ENCODE assay signal across 18 cellular contexts in the genomic region with DNA sequence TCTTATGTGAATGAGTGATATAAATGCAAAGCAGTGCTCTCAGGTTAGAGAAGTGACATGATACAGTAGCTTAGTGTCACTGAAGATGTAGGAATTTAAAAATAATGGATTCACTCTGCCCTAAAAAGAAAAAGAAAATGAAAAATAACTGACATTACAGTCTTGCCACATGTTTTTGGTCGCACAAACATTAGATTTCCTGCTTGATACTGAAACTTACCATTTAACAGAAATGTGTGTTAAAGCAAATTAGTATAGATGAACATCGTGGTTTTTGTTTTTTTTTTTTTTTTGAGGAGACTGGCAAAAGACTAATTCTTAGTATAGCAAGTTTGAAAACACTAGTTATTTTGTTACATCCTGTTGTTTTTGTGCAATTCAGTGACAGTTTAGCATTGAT.
A peak's percentile ranks its signal among the peaks of the same experiment; 100 is the strongest.
DNase-seq lines count a peak whose midpoint lies in the region; ATAC-seq, FAIRE-seq and TF ChIP-seq lines count a peak whose summit lies in the region.
"Had no signal": no experiment of that assay in that cellular context is flagged by ENCODE, and none has a peak within 500 bp of the region (broad histone marks: within the 10 kb centered on the region; RNA-seq: fewer than 3 reads in every experiment).

No MANE protein-coding gene starts in this region.

- intact Hi-C loops in K562 (cut with micrococcal nuclease) = no loop called here

- no peaks in the 10 kb centered on the region for H3K9me3 ChIP-seq in K562 (replicated peaks; ENCODE audit: control insufficient read depth, insufficient read depth, low read depth, low read length)

- DNase-seq in K562 (ENCODE audit: extremely low read depth in 1 of 4, low spot score in 3 of 4) (no peak), cortex of kidney (lab: John Stamatoyannopoulos, UW) (no peak), NCI-H1930 (lab: John Stamatoyannopoulos, UW) (no peak), DMS153 (lab: John Stamatoyannopoulos, UW) (no peak)
- DNase-seq: C1 segment of cervical spinal cord; Calu3; CD4-positive, alpha-beta memory T cell; COR-L47; DND-41; GM23248; H7; HCEC 1CT had no signal

- H3K36me3 ChIP-seq in K562 (ENCODE audit: control insufficient read depth, insufficient read depth, low read length) = no peaks in the 10 kb centered on the region

- no peak overlapping the region for H3K4me3 ChIP-seq in K562
- H3K4me3 ChIP-seq: GM23248 had no signal

- no peaks in the 10 kb centered on the region; the same call in 2 of the 3 replicates for H3K79me2 ChIP-seq in K562 (ENCODE audit: control insufficient read depth, insufficient read depth, low read length)

- H2AFZ ChIP-seq in K562 (ENCODE audit: low read depth, low read length) = peak overlapping the region; percentile 51; the same call in 1 of the 2 replicates
- H2AFZ ChIP-seq: GM23248 had no signal

- H3K27ac ChIP-seq in K562 (ENCODE audit: extremely low read depth, low read depth, low read length) = no peak overlapping the region
- H3K27ac ChIP-seq: GM23248 had no signal

- CTCF ChIA-PET in K562 (lab: Yijun Ruan, JAX; ENCODE audit: low intra/inter-chr PET ratio) = no interaction called here

- POLR2A ChIA-PET in K562 (lab: Yijun Ruan, JAX) = no interaction called here

- ATAC-seq in GM18909 (IDR thresholded peaks at IDR 0.05; ENCODE audit: poor library complexity, unreplicated experiment) = peak; percentile 42
- ATAC-seq in HG02798 (IDR thresholded peaks at IDR 0.05; ENCODE audit: poor library complexity, unreplicated experiment) = peak; percentile 38
- ATAC-seq in K562 = no peak
- ATAC-seq in GM19351 (IDR thresholded peaks at IDR 0.05; ENCODE audit: unreplicated experiment) = no peak

- H4K20me1 ChIP-seq in K562 (replicated peaks; ENCODE audit: control insufficient read depth, insufficient read depth, low read length) = no peaks in the 10 kb centered on the region

- TF ChIP-seq CTCF in K562 (IDR thresholded peaks at IDR 0.05 in 2 of 3, conservative IDR thresholded peaks at IDR 0.05 in 1 of 3; ENCODE audit: insufficient read depth in 2 of 3, low read depth in 1 of 3, low read length in 3 of 3) = no peak

- no TSS peak for BruUV-seq in K562 (replicated peaks; lab: Mats Ljungman, UMichigan)

- no peak overlapping the region for H3K9ac ChIP-seq in K562 (ENCODE audit: insufficient read depth in 1 of 2, low read depth in 2 of 2, low read length in 2 of 2)
- H3K9ac ChIP-seq: GM23248 had no signal

- no peaks in the 10 kb centered on the region for H3K27me3 ChIP-seq in K562 (ENCODE audit: control insufficient read depth in 2 of 2, insufficient read depth in 2 of 2, low read length in 2 of 2)

- no peak overlapping the region for H3K4me2 ChIP-seq in K562 (ENCODE audit: insufficient read depth, low read length)

- H3K9me1 ChIP-seq in K562 (ENCODE audit: control insufficient read depth, insufficient read depth, low read length) = no peaks in the 10 kb centered on the region

- TF ChIP-seq RAD21 in K562 (CRISPR knock-in tag; conservative IDR thresholded peaks at IDR 0.05 in 1 of 2, IDR thresholded peaks at IDR 0.05 in 1 of 2) = no peak

- TF ChIP-seq EP300 in K562 (IDR thresholded peaks at IDR 0.05; ENCODE audit: low read length) = no peak

- in situ Hi-C loops in K562 (cut with MboI) = loop anchor here (25.0 kb wide), 1 partner anchor 852 kb away; the partner anchor contains the start of gene MAT2B

- peaks cover 10 to 24% of the 10 kb centered on the region in 2 experiments; a peak in 4 of 5 replicates for H3K4me1 ChIP-seq in K562 (replicated peaks in 1 of 2; ENCODE audit: control insufficient read depth in 2 of 2, insufficient read depth in 2 of 2, low read length in 2 of 2)

- WGBS in K562 (ENCODE audit: insufficient coverage, low coverage, missing lambda C conversion rate) = 35% methylated on average over 2 of the region's 2 CpGs

- TF ChIP-seq POLR2A in K562 (conservative IDR thresholded peaks at IDR 0.05) = no peak

- FAIRE-seq in K562 (lab: Jason Lieb, UNC) = no peak
- FAIRE-seq: G401.6, GM12892, H1 had no signal

TF ChIP-seq in K562, 482 proteins besides CTCF, POLR2A, EP300 and RAD21:
- TF ChIP-seq KAT7 (CRISPR knock-in tag; IDR thresholded peaks at IDR 0.05; ENCODE audit: borderline replicate concordance) (no peak), MCM7 (IDR thresholded peaks at IDR 0.05) (no peak), SMAD4 (CRISPR knock-in tag; conservative IDR thresholded peaks at IDR 0.05) (no peak)
- TF ChIP-seq, protein P1, sequence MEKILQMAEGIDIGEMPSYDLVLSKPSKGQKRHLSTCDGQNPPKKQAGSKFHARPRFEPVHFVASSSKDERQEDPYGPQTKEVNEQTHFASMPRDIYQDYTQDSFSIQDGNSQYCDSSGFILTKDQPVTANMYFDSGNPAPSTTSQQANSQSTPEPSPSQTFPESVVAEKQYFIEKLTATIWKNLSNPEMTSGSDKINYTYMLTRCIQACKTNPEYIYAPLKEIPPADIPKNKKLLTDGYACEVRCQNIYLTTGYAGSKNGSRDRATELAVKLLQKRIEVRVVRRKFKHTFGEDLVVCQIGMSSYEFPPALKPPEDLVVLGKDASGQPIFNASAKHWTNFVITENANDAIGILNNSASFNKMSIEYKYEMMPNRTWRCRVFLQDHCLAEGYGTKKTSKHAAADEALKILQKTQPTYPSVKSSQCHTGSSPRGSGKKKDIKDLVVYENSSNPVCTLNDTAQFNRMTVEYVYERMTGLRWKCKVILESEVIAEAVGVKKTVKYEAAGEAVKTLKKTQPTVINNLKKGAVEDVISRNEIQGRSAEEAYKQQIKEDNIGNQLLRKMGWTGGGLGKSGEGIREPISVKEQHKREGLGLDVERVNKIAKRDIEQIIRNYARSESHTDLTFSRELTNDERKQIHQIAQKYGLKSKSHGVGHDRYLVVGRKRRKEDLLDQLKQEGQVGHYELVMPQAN (IDR thresholded peaks at IDR 0.05; ENCODE audit: borderline replicate concordance) = no peak

Comparison
In these comparisons a context has a peak if more than half of its experiments do, and no peak if none do; other contexts are left out.
1. ATAC-seq: peak in GM18909 (single experiment) and HG02798 (single experiment); none in K562 (single experiment) and GM19351 (single experiment).